1 cellular context compared by ENCODE assay signal in genomic region chr17:36148559-36149295, GRCh38.
A peak's percentile ranks its signal among the peaks of the same experiment; 100 is the strongest.
TF ChIP-seq lines count a peak whose summit lies in the region.

No MANE protein-coding gene starts in this region.

TF ChIP-seq in GM12878, 131 proteins besides CTCF, POLR2A, EP300 and RAD21 (continues in another document):
- 0 out of 2 replicates have a peak, but pooled peaks have one; percentile 21 for TF ChIP-seq CREM (IDR thresholded peaks at IDR 0.05; ENCODE audit: low read depth)
- TF ChIP-seq ZNF622 (IDR thresholded peaks at IDR 0.05) = no peak
- peak; percentile 35; the same call in 1 of the 2 replicates for TF ChIP-seq EED (IDR thresholded peaks at IDR 0.05; ENCODE audit: low read depth)
- TF ChIP-seq, protein P1, sequence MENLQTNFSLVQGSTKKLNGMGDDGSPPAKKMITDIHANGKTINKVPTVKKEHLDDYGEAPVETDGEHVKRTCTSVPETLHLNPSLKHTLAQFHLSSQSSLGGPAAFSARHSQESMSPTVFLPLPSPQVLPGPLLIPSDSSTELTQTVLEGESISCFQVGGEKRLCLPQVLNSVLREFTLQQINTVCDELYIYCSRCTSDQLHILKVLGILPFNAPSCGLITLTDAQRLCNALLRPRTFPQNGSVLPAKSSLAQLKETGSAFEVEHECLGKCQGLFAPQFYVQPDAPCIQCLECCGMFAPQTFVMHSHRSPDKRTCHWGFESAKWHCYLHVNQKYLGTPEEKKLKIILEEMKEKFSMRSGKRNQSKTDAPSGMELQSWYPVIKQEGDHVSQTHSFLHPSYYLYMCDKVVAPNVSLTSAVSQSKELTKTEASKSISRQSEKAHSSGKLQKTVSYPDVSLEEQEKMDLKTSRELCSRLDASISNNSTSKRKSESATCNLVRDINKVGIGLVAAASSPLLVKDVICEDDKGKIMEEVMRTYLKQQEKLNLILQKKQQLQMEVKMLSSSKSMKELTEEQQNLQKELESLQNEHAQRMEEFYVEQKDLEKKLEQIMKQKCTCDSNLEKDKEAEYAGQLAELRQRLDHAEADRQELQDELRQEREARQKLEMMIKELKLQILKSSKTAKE (IDR thresholded peaks at IDR 0.05; ENCODE audit: low read depth, poor library complexity, severe bottlenecking) = peak; percentile 61
- TF ChIP-seq ZZZ3 (IDR thresholded peaks at IDR 0.05; ENCODE audit: control insufficient read depth, insufficient read length, low read depth) = no peak
- no peak for TF ChIP-seq USF1 (IDR thresholded peaks at IDR 0.05; ENCODE audit: borderline replicate concordance, extremely low read length, insufficient read depth, low read depth, low read length)
- no peak for TF ChIP-seq SMAD1 (IDR thresholded peaks at IDR 0.05; ENCODE audit: low read depth, partially characterized antibody)
- no peak for TF ChIP-seq HDAC2 (IDR thresholded peaks at IDR 0.05)
- TF ChIP-seq NFXL1 (IDR thresholded peaks at IDR 0.05; ENCODE audit: borderline replicate concordance) = no peak
- TF ChIP-seq TCF12 (IDR thresholded peaks at IDR 0.05; ENCODE audit: low read depth, low read length) = no peak
- peak; percentile 60 for TF ChIP-seq MEF2B (IDR thresholded peaks at IDR 0.05; ENCODE audit: partially characterized antibody, poor library complexity, severe bottlenecking)
- TF ChIP-seq RELB (IDR thresholded peaks at IDR 0.05; ENCODE audit: low read depth) = peak; percentile 40; the same call in 1 of the 2 replicates
- no peak for TF ChIP-seq CBX3 (IDR thresholded peaks at IDR 0.05; ENCODE audit: borderline replicate concordance, low read depth)
- TF ChIP-seq ZNF207 (IDR thresholded peaks at IDR 0.05; ENCODE audit: borderline replicate concordance) = 0 out of 2 replicates have a peak, but pooled peaks have one; percentile 58
- TF ChIP-seq SIX5 (IDR thresholded peaks at IDR 0.05; ENCODE audit: low read depth, low read length, severe bottlenecking) = no peak
- no peak for TF ChIP-seq ZNF687 (IDR thresholded peaks at IDR 0.05)
- TF ChIP-seq GATAD2B (conservative IDR thresholded peaks at IDR 0.05; ENCODE audit: low read depth) = no peak
- no peak; the same call in 1 of the 2 replicates for TF ChIP-seq RB1 (IDR thresholded peaks at IDR 0.05; ENCODE audit: borderline replicate concordance)
- peak; percentile 85 for TF ChIP-seq SMARCA5 (IDR thresholded peaks at IDR 0.05)
- no peak for TF ChIP-seq CBX5 (IDR thresholded peaks at IDR 0.05; ENCODE audit: low read depth)
- no peak for TF ChIP-seq KDM1A (IDR thresholded peaks at IDR 0.05; ENCODE audit: borderline replicate concordance)
- peak; percentile 6 to 59; a peak in 3 of 4 replicates for TF ChIP-seq BHLHE40 (IDR thresholded peaks at IDR 0.05; ENCODE audit: borderline replicate concordance in 1 of 2, low read depth in 2 of 2, low read length in 1 of 2)
- no peak for TF ChIP-seq CUX1 (IDR thresholded peaks at IDR 0.05; ENCODE audit: insufficient replicate concordance, low read depth, low read length)
- TF ChIP-seq, protein P2, sequence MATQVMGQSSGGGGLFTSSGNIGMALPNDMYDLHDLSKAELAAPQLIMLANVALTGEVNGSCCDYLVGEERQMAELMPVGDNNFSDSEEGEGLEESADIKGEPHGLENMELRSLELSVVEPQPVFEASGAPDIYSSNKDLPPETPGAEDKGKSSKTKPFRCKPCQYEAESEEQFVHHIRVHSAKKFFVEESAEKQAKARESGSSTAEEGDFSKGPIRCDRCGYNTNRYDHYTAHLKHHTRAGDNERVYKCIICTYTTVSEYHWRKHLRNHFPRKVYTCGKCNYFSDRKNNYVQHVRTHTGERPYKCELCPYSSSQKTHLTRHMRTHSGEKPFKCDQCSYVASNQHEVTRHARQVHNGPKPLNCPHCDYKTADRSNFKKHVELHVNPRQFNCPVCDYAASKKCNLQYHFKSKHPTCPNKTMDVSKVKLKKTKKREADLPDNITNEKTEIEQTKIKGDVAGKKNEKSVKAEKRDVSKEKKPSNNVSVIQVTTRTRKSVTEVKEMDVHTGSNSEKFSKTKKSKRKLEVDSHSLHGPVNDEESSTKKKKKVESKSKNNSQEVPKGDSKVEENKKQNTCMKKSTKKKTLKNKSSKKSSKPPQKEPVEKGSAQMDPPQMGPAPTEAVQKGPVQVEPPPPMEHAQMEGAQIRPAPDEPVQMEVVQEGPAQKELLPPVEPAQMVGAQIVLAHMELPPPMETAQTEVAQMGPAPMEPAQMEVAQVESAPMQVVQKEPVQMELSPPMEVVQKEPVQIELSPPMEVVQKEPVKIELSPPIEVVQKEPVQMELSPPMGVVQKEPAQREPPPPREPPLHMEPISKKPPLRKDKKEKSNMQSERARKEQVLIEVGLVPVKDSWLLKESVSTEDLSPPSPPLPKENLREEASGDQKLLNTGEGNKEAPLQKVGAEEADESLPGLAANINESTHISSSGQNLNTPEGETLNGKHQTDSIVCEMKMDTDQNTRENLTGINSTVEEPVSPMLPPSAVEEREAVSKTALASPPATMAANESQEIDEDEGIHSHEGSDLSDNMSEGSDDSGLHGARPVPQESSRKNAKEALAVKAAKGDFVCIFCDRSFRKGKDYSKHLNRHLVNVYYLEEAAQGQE (IDR thresholded peaks at IDR 0.05; ENCODE audit: low read depth, low read length) = no peak
- peak; percentile 90 for TF ChIP-seq YY1 (IDR thresholded peaks at IDR 0.05; ENCODE audit: low read depth, low read length)
- no peak for TF ChIP-seq NR2C2 (IDR thresholded peaks at IDR 0.05; ENCODE audit: borderline replicate concordance, control insufficient read depth, insufficient read length, low read depth)
- no peak for TF ChIP-seq MYC (IDR thresholded peaks at IDR 0.05; ENCODE audit: insufficient read depth, insufficient read length, insufficient replicate concordance, low read length, severe bottlenecking)
- no peak for TF ChIP-seq ESRRA (IDR thresholded peaks at IDR 0.05; ENCODE audit: low read length)
- TF ChIP-seq, protein P3, sequence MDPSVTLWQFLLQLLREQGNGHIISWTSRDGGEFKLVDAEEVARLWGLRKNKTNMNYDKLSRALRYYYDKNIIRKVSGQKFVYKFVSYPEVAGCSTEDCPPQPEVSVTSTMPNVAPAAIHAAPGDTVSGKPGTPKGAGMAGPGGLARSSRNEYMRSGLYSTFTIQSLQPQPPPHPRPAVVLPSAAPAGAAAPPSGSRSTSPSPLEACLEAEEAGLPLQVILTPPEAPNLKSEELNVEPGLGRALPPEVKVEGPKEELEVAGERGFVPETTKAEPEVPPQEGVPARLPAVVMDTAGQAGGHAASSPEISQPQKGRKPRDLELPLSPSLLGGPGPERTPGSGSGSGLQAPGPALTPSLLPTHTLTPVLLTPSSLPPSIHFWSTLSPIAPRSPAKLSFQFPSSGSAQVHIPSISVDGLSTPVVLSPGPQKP (IDR thresholded peaks at IDR 0.05; ENCODE audit: low read depth, low read length) = no peak
- TF ChIP-seq NR2C1 (IDR thresholded peaks at IDR 0.05) = no peak
- no peak for TF ChIP-seq BCLAF1 (IDR thresholded peaks at IDR 0.05)
- no peak for TF ChIP-seq CREB1 (IDR thresholded peaks at IDR 0.05; ENCODE audit: low read depth)
- TF ChIP-seq JUNB (IDR thresholded peaks at IDR 0.05) = no peak
- TF ChIP-seq FOS (IDR thresholded peaks at IDR 0.05; ENCODE audit: borderline replicate concordance, extremely low read depth, insufficient read length) = no peak
- TF ChIP-seq IRF4 (IDR thresholded peaks at IDR 0.05; ENCODE audit: low read depth, low read length) = peak; percentile 55; the same call in 1 of the 2 replicates
